In genomic region chr7:44433255-44434022, GRCh38 we compare ENCODE assay signal across 25 cellular contexts. TPM values are rescaled to one million over a fixed set of nuclear protein-coding genes. Genes with fewer than 3 reads are reported as not detected.
DNase-seq lines count a peak whose midpoint lies in the region; ATAC-seq and TF ChIP-seq lines count a peak whose summit lies in the region.
"Had no signal": no experiment of that assay in that cellular context is flagged by ENCODE, and none has a peak within 500 bp of the region (broad histone marks: within the 10 kb centered on the region; RNA-seq: fewer than 3 reads in every experiment).

No MANE protein-coding gene starts in this region.

- H2BK12ac ChIP-seq in trophoblast cell (ENCODE audit: low read length), result no peak overlapping the region

- H2AFZ ChIP-seq in trophoblast cell (ENCODE audit: insufficient read depth, low read length, poor library complexity), result no peak overlapping the region

- no peaks in the 10 kb centered on the region for H3K79me1 ChIP-seq in trophoblast cell (ENCODE audit: low read length)

- no peak overlapping the region for H3K4me3 Mint-ChIP-seq in CD4-positive, CD25-positive, alpha-beta regulatory T cell
- no peak overlapping the region for H3K4me3 Mint-ChIP-seq in CD8-positive, alpha-beta T cell
- no peak overlapping the region for H3K4me3 Mint-ChIP-seq in brain
- H3K4me3 Mint-ChIP-seq: WTC11 had no signal

- no peak overlapping the region for H4K8ac ChIP-seq in trophoblast cell (ENCODE audit: low read depth, low read length)

- POLR2A ChIA-PET in CD8-positive, alpha-beta T cell (lab: Charles Lee), result no interaction called here

- no peak overlapping the region for H3K9ac ChIP-seq in trophoblast cell (ENCODE audit: low read length)

- peak overlapping the region; percentile 12 to 57 (median 27) for H3K27ac Mint-ChIP-seq in CD4-positive, CD25-positive, alpha-beta regulatory T cell
- H3K27ac Mint-ChIP-seq in CD8-positive, alpha-beta T cell, result peak overlapping the region; percentile 3
- peak overlapping the region in 3 of 5 experiments; percentile 16 to 82 (median 47) for H3K27ac Mint-ChIP-seq in brain

- no peak overlapping the region for H3K4ac ChIP-seq in trophoblast cell (ENCODE audit: low read depth, low read length)

- H3K4me2 ChIP-seq in trophoblast cell (ENCODE audit: low read length), result no peak overlapping the region

- no peak for DNase-seq in CD4-positive, CD25-positive, alpha-beta regulatory T cell
- DNase-seq in CD8-positive, alpha-beta T cell, result no peak
- DNase-seq in trophoblast cell (no peak), sciatic nerve (ENCODE audit: low spot score) (no peak), GM20000 (ENCODE audit: low spot score) (no peak), NCI-H1092 (lab: John Stamatoyannopoulos, UW) (no peak)
- DNase-seq: DMS79 treated with DMSO at 0.1 percent for 48 hours; effector memory CD4-positive, alpha-beta T cell; foreskin melanocyte; HCEC 1CT; NCI-H1105; NCI-H2081; NCI-H446; NCI-H82; occipital lobe; retina; stimulated activated CD4-positive, alpha-beta T cell treated with anti-CD3 and anti-CD28 coated beads, Interleukin-4, amount 100 ng/mL, for 24 hours; stimulated activated naive CD8-positive, alpha-beta T cell treated with anti-CD3 and anti-CD28 coated beads, Interleukin-15, Interleukin-2, amounts not matched to agents 100 U/mL and 50 U/mL, for 24 hours had no signal

- H3K14ac ChIP-seq in trophoblast cell (ENCODE audit: low read length), result no peak overlapping the region

- no peak overlapping the region for H2AK5ac ChIP-seq in trophoblast cell (ENCODE audit: low read length)

- peaks cover 28% of the 10 kb centered on the region for H3K36me3 Mint-ChIP-seq in CD4-positive, CD25-positive, alpha-beta regulatory T cell
- H3K36me3 Mint-ChIP-seq in CD8-positive, alpha-beta T cell, result peaks cover 42% of the 10 kb centered on the region
- peaks cover 8% of the 10 kb centered on the region for H3K36me3 Mint-ChIP-seq in brain

- WGBS in trophoblast cell (ENCODE audit: extremely low coverage, insufficient coverage, insufficient read length), result no CpG with 5 or more reads among the region's 10 CpGs

- H3K9me3 ChIP-seq in CD4-positive, CD25-positive, alpha-beta regulatory T cell (ENCODE audit: control insufficient read depth in 2 of 2, low read length in 2 of 2), result no peaks in the 10 kb centered on the region
- no peaks in the 10 kb centered on the region for H3K9me3 ChIP-seq in CD8-positive, alpha-beta T cell (ENCODE audit: low read length)
- H3K9me3 ChIP-seq in trophoblast cell (ENCODE audit: insufficient read depth, low read depth, low read length), result peaks cover 3% of the 10 kb centered on the region
- H3K9me3 ChIP-seq: esophagus muscularis mucosa, thoracic aorta had no signal

- H3K4me3 ChIP-seq in CD4-positive, CD25-positive, alpha-beta regulatory T cell (ENCODE audit: low read depth, low read length), result no peak overlapping the region
- no peak overlapping the region for H3K4me3 ChIP-seq in CD8-positive, alpha-beta T cell (ENCODE audit: low read depth, low read length)
- peak overlapping the region; percentile 60 for H3K4me3 ChIP-seq in trophoblast cell (ENCODE audit: low read depth, low read length)
- H3K4me3 ChIP-seq: esophagus muscularis mucosa, thoracic aorta had no signal

- no peak overlapping the region for H4K12ac ChIP-seq in trophoblast cell (ENCODE audit: low read depth, low read length)

- H2BK120ac ChIP-seq in trophoblast cell (ENCODE audit: insufficient read depth, low read length, poor library complexity), result no peak overlapping the region

- peak overlapping the region; percentile 55 for H3K23ac ChIP-seq in trophoblast cell (ENCODE audit: low read length)

- no peak overlapping the region for H2BK5ac ChIP-seq in trophoblast cell (ENCODE audit: low read depth, low read length, poor library complexity)

- H3K4me1 Mint-ChIP-seq in CD4-positive, CD25-positive, alpha-beta regulatory T cell, result peaks cover 10 to 77% (median 46%) of the 10 kb centered on the region in 4 donors
- peaks cover 58% of the 10 kb centered on the region for H3K4me1 Mint-ChIP-seq in CD8-positive, alpha-beta T cell (ENCODE audit: low read depth)
- peaks cover 19% of the 10 kb centered on the region for H3K4me1 Mint-ChIP-seq in brain

- intact Hi-C loops in CD8-positive, alpha-beta T cell (cut with DNase I, micrococcal nuclease), result loop anchor here in 1 of 2 experiments (2.0 kb wide), 1 partner anchor 17 kb away; no protein-coding TSS in a partner anchor
- intact Hi-C loops in sciatic nerve (cut with DNase I), result no loop called here

- peaks cover 25% of the 10 kb centered on the region for H3K36me3 ChIP-seq in CD4-positive, CD25-positive, alpha-beta regulatory T cell (ENCODE audit: control insufficient read depth, insufficient read depth, low read length)
- peaks cover 6% of the 10 kb centered on the region for H3K36me3 ChIP-seq in CD8-positive, alpha-beta T cell (ENCODE audit: insufficient read depth, low read length)
- H3K36me3 ChIP-seq in trophoblast cell (ENCODE audit: control insufficient read depth in 1 of 2, insufficient read depth in 2 of 2, low read length in 2 of 2), result peaks cover 0 to 5% of the 10 kb centered on the region in 2 experiments
- H3K36me3 ChIP-seq: esophagus muscularis mucosa, thoracic aorta had no signal

- H3K4me1 ChIP-seq in CD4-positive, CD25-positive, alpha-beta regulatory T cell (ENCODE audit: control insufficient read depth, insufficient read depth, low read length, poor library complexity, severe bottlenecking), result peaks cover 3% of the 10 kb centered on the region
- H3K4me1 ChIP-seq in CD8-positive, alpha-beta T cell (ENCODE audit: insufficient read depth, low read length), result no peaks in the 10 kb centered on the region
- H3K4me1 ChIP-seq in trophoblast cell (ENCODE audit: control insufficient read depth in 1 of 2, insufficient read depth in 2 of 2, low read length in 2 of 2), result peaks cover 0 to 3% of the 10 kb centered on the region in 2 experiments

- H3K79me2 ChIP-seq in trophoblast cell (ENCODE audit: control insufficient read depth, insufficient read depth, low read length, poor library complexity), result no peaks in the 10 kb centered on the region

- TF ChIP-seq CTCF in CD8-positive, alpha-beta T cell (IDR thresholded peaks at IDR 0.05), result no peak
- TF ChIP-seq CTCF in brain (conservative IDR thresholded peaks at IDR 0.05) (no peak), GM20000 (IDR thresholded peaks at IDR 0.05; ENCODE audit: extremely low read depth, missing control alignments) (no peak)

- no peaks in the 10 kb centered on the region for H3K9me3 Mint-ChIP-seq in CD4-positive, CD25-positive, alpha-beta regulatory T cell
- no peaks in the 10 kb centered on the region for H3K9me3 Mint-ChIP-seq in CD8-positive, alpha-beta T cell
- H3K9me3 Mint-ChIP-seq in brain, result no peaks in the 10 kb centered on the region
- H3K9me3 Mint-ChIP-seq: activated T-helper 2 cell treated with anti-CD3 and anti-CD28 coated beads, Interferon-gamma antibody, Interleukin-2, Interleukin-4, amounts not matched to agents 10 μg/mL and 5 μg/mL and 100 μg/mL, durations not matched to agents 14 hours and 24 hours and 36 hours; WTC11 had no signal

- H3K18ac ChIP-seq in trophoblast cell (ENCODE audit: low read length), result no peak overlapping the region

- CTCF ChIA-PET in CD8-positive, alpha-beta T cell (lab: Charles Lee), result no interaction called here

- no peak overlapping the region for H4K91ac ChIP-seq in trophoblast cell (ENCODE audit: low read depth, low read length)

- ATAC-seq in CD4-positive, CD25-positive, alpha-beta regulatory T cell (ENCODE audit: low read depth in 2 of 2), result no peak
- ATAC-seq in CD8-positive, alpha-beta T cell, result no peak
- ATAC-seq in sciatic nerve, result no peak
- ATAC-seq: left lobe of liver; SK-N-SH treated with all-trans-retinoic acid at 6 μM for 48 hours; stimulated activated naive CD8-positive, alpha-beta T cell treated with anti-CD3 and anti-CD28 coated beads, Interleukin-15, Interleukin-2, amounts not matched to agents 100 U/mL and 50 U/mL, for 24 hours; WTC11 had no signal

- H3K27me3 Mint-ChIP-seq in CD4-positive, CD25-positive, alpha-beta regulatory T cell, result no peaks in the 10 kb centered on the region
- H3K27me3 Mint-ChIP-seq in CD8-positive, alpha-beta T cell (ENCODE audit: low read depth), result no peaks in the 10 kb centered on the region
- no peaks in the 10 kb centered on the region for H3K27me3 Mint-ChIP-seq in brain

- no peaks in the 10 kb centered on the region for H3K27me3 ChIP-seq in CD4-positive, CD25-positive, alpha-beta regulatory T cell (ENCODE audit: control insufficient read depth, insufficient read depth, low read length)
- no peaks in the 10 kb centered on the region for H3K27me3 ChIP-seq in CD8-positive, alpha-beta T cell (ENCODE audit: insufficient read depth, low read length)
- H3K27me3 ChIP-seq in trophoblast cell (ENCODE audit: insufficient read depth, low read length), result no peaks in the 10 kb centered on the region
- H3K27me3 ChIP-seq: esophagus muscularis mucosa had no signal

- no peak overlapping the region for H3K27ac ChIP-seq in CD4-positive, CD25-positive, alpha-beta regulatory T cell (ENCODE audit: insufficient read depth, low read length, poor library complexity, severe bottlenecking)
- no peak overlapping the region for H3K27ac ChIP-seq in CD8-positive, alpha-beta T cell (ENCODE audit: low read depth, low read length)
- H3K27ac ChIP-seq in trophoblast cell (ENCODE audit: low read depth, low read length), result no peak overlapping the region
- H3K27ac ChIP-seq: esophagus muscularis mucosa, thoracic aorta had no signal

RNA-seq across cellular contexts. Expression of gene NUDCD3, which starts 57.0 kb away (rescaled TPM):
- 85.6 TPM for total RNA-seq in CD4-positive, CD25-positive, alpha-beta regulatory T cell
- polyA plus RNA-seq in CD4-positive, CD25-positive, alpha-beta regulatory T cell, result 10 to 100 TPM; 55.6 to 71.1 (median 66.2) TPM
- total RNA-seq in CD8-positive, alpha-beta T cell, result 10 to 100 TPM; 40.6 to 45.9 TPM
- 191 TPM for polyA plus RNA-seq in brain (ENCODE audit: insufficient read depth, low read depth, low replicate concordance)
- 27.8 and 29.3 TPM in 2 replicates for polyA plus RNA-seq in trophoblast cell (2013)
- 101 TPM for total RNA-seq in sciatic nerve
